11 cellular contexts compared by ENCODE assay signal in genomic region chr3:194300392-194300758, GRCh38. TPM values are rescaled to one million over a fixed set of nuclear protein-coding genes. Genes with fewer than 3 reads are reported as not detected.
DNase-seq lines count a peak whose midpoint lies in the region; FAIRE-seq and TF ChIP-seq lines count a peak whose summit lies in the region.
"Had no signal": no experiment of that assay in that cellular context is flagged by ENCODE, and none has a peak within 500 bp of the region (broad histone marks: within the 10 kb centered on the region; RNA-seq: fewer than 3 reads in every experiment).

No MANE protein-coding gene starts in this region.

- no peak for FAIRE-seq in HTR-8/SVneo (lab: Jason Lieb, UNC)

- TF ChIP-seq CTCF in AG04450 (IDR thresholded peaks at IDR 0.05; ENCODE audit: low read depth, low read length) (peak; percentile 24; the same call in 1 of the 2 replicates), fibroblast of villous mesenchyme (IDR thresholded peaks at IDR 0.05; ENCODE audit: insufficient read depth, low read depth, low read length) (no peak)

- H3K4me3 ChIP-seq in AG04450 (ENCODE audit: low read depth, low read length): no peak overlapping the region
- no peak overlapping the region for H3K4me3 ChIP-seq in fibroblast of villous mesenchyme (ENCODE audit: low read depth, low read length)
- H3K4me3 ChIP-seq in mucosa of stomach (ENCODE audit: low read length): no peak overlapping the region

- CTCF ChIA-PET in AG04450 (lab: Charles Lee): interaction anchor here (1.8 kb wide), 1 partner anchor 15 kb away, joined by 15 read pairs; no protein-coding TSS in a partner anchor

- peaks cover 20% of the 10 kb centered on the region for H3K27me3 ChIP-seq in AG04450 (ENCODE audit: control insufficient read depth, insufficient read depth, low read length)
- peaks cover under 1% of the 10 kb centered on the region for H3K27me3 ChIP-seq in mucosa of stomach (ENCODE audit: control insufficient read depth, insufficient read depth, low read length)

- H3K36me3 ChIP-seq in mucosa of stomach (ENCODE audit: control insufficient read depth, insufficient read depth, low read length): no peaks in the 10 kb centered on the region

- no peak overlapping the region for H3K27ac ChIP-seq in AG04450 (ENCODE audit: low read depth, low read length)

- no peak for DNase-seq in AG04450 (ENCODE audit: low read depth, low spot score)
- peak; percentile 32 for DNase-seq in NCI-H510A (lab: John Stamatoyannopoulos, UW)
- DNase-seq in fibroblast of villous mesenchyme (ENCODE audit: low read depth): peak; percentile 74
- DNase-seq in NCI-H1048 (lab: John Stamatoyannopoulos, UW): no peak
- DNase-seq in NCI-H774 (lab: John Stamatoyannopoulos, UW): no peak
- no peak for DNase-seq in activated naive CD4-positive, alpha-beta T cell (lab: John Stamatoyannopoulos, UW)
- DNase-seq in HTR-8/SVneo (ENCODE audit: insufficient read length, low spot score): no peak
- DNase-seq: activated CD8-positive, alpha-beta memory T cell treated with anti-CD3 and anti-CD28 coated beads for 24 hours; NCI-H1694 had no signal

- peaks cover 9% of the 10 kb centered on the region for H3K4me1 ChIP-seq in mucosa of stomach (ENCODE audit: control insufficient read depth, insufficient read depth, low read length)

- no peaks in the 10 kb centered on the region; the same call in 1 of the 2 replicates for H3K9me3 ChIP-seq in AG04450 (ENCODE audit: control insufficient read depth, insufficient read depth, low read length)
- no peaks in the 10 kb centered on the region for H3K9me3 ChIP-seq in mucosa of stomach (ENCODE audit: control insufficient read depth, low read length)

- POLR2A ChIA-PET in AG04450 (lab: Yijun Ruan, JAX): no interaction called here

- H3K9ac ChIP-seq in mucosa of stomach (ENCODE audit: low read length): peak overlapping the region; percentile 38

RNA-seq across cellular contexts. Expression of gene CPN2, which starts 50.8 kb away (rescaled TPM):
- polyA plus RNA-seq in AG04450 (2011; rRNA removed): not detected in 2 replicates
- polyA minus RNA-seq in AG04450 (2011; rRNA and poly(A)+ RNA removed): not detected in 2 replicates
- total RNA-seq in fibroblast of villous mesenchyme: not detected in 2 replicates
- total RNA-seq: CD4-positive, CD25-positive, alpha-beta regulatory T cell had no signal
- polyA plus RNA-seq: CD4-positive, CD25-positive, alpha-beta regulatory T cell had no signal

Comparison
In these comparisons a context has a peak if more than half of its experiments do, and no peak if none do; other contexts are left out.
1. DNase-seq: peak in NCI-H510A (single experiment) and fibroblast of villous mesenchyme (single experiment); none in AG04450 (single experiment), NCI-H1048 (single experiment), NCI-H774 (single experiment), activated naive CD4-positive, alpha-beta T cell (0 of 4) and HTR-8/SVneo (single experiment).